20 cellular contexts compared by ENCODE assay signal in genomic region chr7:25662881-25663588, GRCh38.
DNase-seq lines count a peak whose midpoint lies in the region; ATAC-seq, FAIRE-seq and TF ChIP-seq lines count a peak whose summit lies in the region.
"Had no signal": no experiment of that assay in that cellular context is flagged by ENCODE, and none has a peak within 500 bp of the region (broad histone marks: within the 10 kb centered on the region; RNA-seq: fewer than 3 reads in every experiment).

No MANE protein-coding gene starts in this region.

- TF ChIP-seq EP300 in H1 (IDR thresholded peaks at IDR 0.05; ENCODE audit: borderline replicate concordance in 1 of 2, low read depth in 2 of 2, low read length in 2 of 2), result no peak

- no peaks in the 10 kb centered on the region for H3F3A ChIP-seq in GM23338 (replicated peaks; ENCODE audit: low read depth)

- no peak overlapping the region for H3K56ac ChIP-seq in H1 (replicated peaks; ENCODE audit: insufficient read length, low read depth, low read length)

- H3K27ac ChIP-seq in GM23338 (ENCODE audit: low read depth) (no peak overlapping the region), H1 (ENCODE audit: low read depth, low read length) (no peak overlapping the region), lower lobe of right lung (peak overlapping the region; percentile 14), gastrocnemius medialis (peak overlapping the region; percentile 65 to 89 (median 80)), OCI-LY7 (ENCODE audit: low read depth, low read length, poor library complexity, severe bottlenecking) (no peak overlapping the region)
- H3K27ac ChIP-seq: pancreas, PC-9 had no signal

- DNase-seq in GM23338 (ENCODE audit: low spot score) (no peak), H1 (ENCODE audit: low read depth in 1 of 2, low spot score in 2 of 2) (no peak), lower lobe of right lung (no peak), gastrocnemius medialis (peak; percentile 76), OCI-LY7 (ENCODE audit: low spot score) (no peak), SKM-1 (lab: John Stamatoyannopoulos, UW; ENCODE audit: unreplicated experiment) (no peak)
- DNase-seq in stimulated activated CD4-positive, alpha-beta T cell treated with anti-CD3 and anti-CD28 coated beads, Interleukin-2, amount 100 ng/mL, for 24 hours, result no peak
- DNase-seq: ACHN; activated CD4-positive, alpha-beta T cell treated with anti-CD3 and anti-CD28 coated beads for 4 hours; activated effector memory CD4-positive, alpha-beta T cell treated with Interleukin-2 at 50 U/mL for 16 hours; NCI-H1092 treated with DMSO at 0.1 percent for 48 hours; NCI-H526 treated with DMSO at 0.1 percent for 48 hours; pancreas; PC-9; small intestine; stimulated activated CD4-positive, alpha-beta T cell treated with anti-CD3 and anti-CD28 coated beads, Interleukin-4, amount 100 ng/mL, for 4 hours had no signal

- CTCF ChIA-PET in H1 (lab: Charles Lee; ENCODE audit: partially characterized antibody) (interaction anchor here (1.1 to 1.9 kb wide), 4 partner anchors 10 to 180 kb away, joined by 3 to 7 read pairs (median 3); no protein-coding TSS in a partner anchor), OCI-LY7 (lab: Charles Lee; ENCODE audit: unreplicated experiment) (no interaction called here)

- H4K8ac ChIP-seq in H1 (ENCODE audit: extremely low read depth, insufficient read depth, low read length), result no peak overlapping the region

- H2BK120ac ChIP-seq in H1 (replicated peaks; ENCODE audit: low read depth, low read length), result no peak overlapping the region

- H3K9me2 ChIP-seq in GM23338 (ENCODE audit: insufficient read depth), result no peaks in the 10 kb centered on the region
- H3K9me2 ChIP-seq in OCI-LY7 (ENCODE audit: insufficient read depth, low read length), result no peaks in the 10 kb centered on the region

- intact Hi-C loops in lower lobe of right lung (cut with DNase I), result no loop called here
- intact Hi-C loops in gastrocnemius medialis (cut with DNase I; ENCODE audit: low total_unique reads), result no loop called here
- intact Hi-C loops in OCI-LY7 (cut with micrococcal nuclease; ENCODE audit: unreplicated experiment), result no loop called here

- H4K20me1 ChIP-seq in GM23338 (replicated peaks; ENCODE audit: insufficient read depth) (no peaks in the 10 kb centered on the region), H1 (replicated peaks in 1 of 2; ENCODE audit: control insufficient read depth in 1 of 2, insufficient read depth in 2 of 2, low read length in 2 of 2) (peaks cover 0 to 1% of the 10 kb centered on the region in 2 experiments), OCI-LY7 (ENCODE audit: insufficient read depth, low read length) (no peaks in the 10 kb centered on the region)

- H3K27me3 Mint-ChIP-seq in GM23338 (ENCODE audit: insufficient read depth, low read depth, poor library complexity), result peaks cover 1% of the 10 kb centered on the region

- BruUV-seq in OCI-LY7 (replicated peaks; lab: Mats Ljungman, UMichigan), result no TSS peak

- H2BK15ac ChIP-seq in H1 (ENCODE audit: low read length), result no peak overlapping the region

- no peaks in the 10 kb centered on the region for H3K36me3 ChIP-seq in GM23338 (ENCODE audit: insufficient read depth)
- no peaks in the 10 kb centered on the region for H3K36me3 ChIP-seq in H1 (ENCODE audit: control insufficient read depth in 2 of 4, insufficient read depth in 4 of 4, low read length in 3 of 4)
- H3K36me3 ChIP-seq in lower lobe of right lung, result no peaks in the 10 kb centered on the region
- no peaks in the 10 kb centered on the region for H3K36me3 ChIP-seq in gastrocnemius medialis
- no peaks in the 10 kb centered on the region for H3K36me3 ChIP-seq in OCI-LY7 (ENCODE audit: insufficient read depth, low read length)
- H3K36me3 ChIP-seq: pancreas, thoracic aorta had no signal

- no peaks in the 10 kb centered on the region for H3K36me3 Mint-ChIP-seq in GM23338 (ENCODE audit: low read depth)

- no peak overlapping the region for H3K4ac ChIP-seq in H1 (replicated peaks; ENCODE audit: insufficient read length, low read depth, low read length)

- peaks cover 12% of the 10 kb centered on the region for H3K4me1 Mint-ChIP-seq in GM23338
- H3K4me1 Mint-ChIP-seq: central memory CD8-positive, alpha-beta T cell had no signal

- no peak overlapping the region for H3K14ac ChIP-seq in H1 (ENCODE audit: insufficient read length)

- H3K27me3 ChIP-seq in GM23338 (ENCODE audit: insufficient read depth) (no peaks in the 10 kb centered on the region), H1 (replicated peaks in 1 of 4; ENCODE audit: control insufficient read depth in 3 of 4, extremely low read depth in 1 of 4, insufficient read depth in 3 of 4, low read length in 3 of 4) (no peaks in the 10 kb centered on the region), lower lobe of right lung (ENCODE audit: low read depth) (no peaks in the 10 kb centered on the region), gastrocnemius medialis (no peaks in the 10 kb centered on the region)
- H3K27me3 ChIP-seq: pancreas had no signal

- H3K4me3 Mint-ChIP-seq in GM23338, result no peak overlapping the region
- H3K4me3 Mint-ChIP-seq: central memory CD8-positive, alpha-beta T cell had no signal

- no peaks in the 10 kb centered on the region for H3K9me3 ChIP-seq in H1 (ENCODE audit: insufficient read depth in 2 of 2, low read depth in 1 of 2, low read length in 1 of 2)
- no peaks in the 10 kb centered on the region for H3K9me3 ChIP-seq in lower lobe of right lung
- no peaks in the 10 kb centered on the region for H3K9me3 ChIP-seq in gastrocnemius medialis
- H3K9me3 ChIP-seq in OCI-LY7 (ENCODE audit: low read length), result no peaks in the 10 kb centered on the region
- H3K9me3 ChIP-seq: pancreas, thoracic aorta had no signal

- H2BK5ac ChIP-seq in H1 (ENCODE audit: low read depth, low read length), result no peak overlapping the region

- no peak for ATAC-seq in GM23338
- ATAC-seq in lower lobe of right lung, result no peak
- peak; percentile 86 to 90 for ATAC-seq in gastrocnemius medialis
- ATAC-seq in HG02938 (IDR thresholded peaks at IDR 0.05; ENCODE audit: unreplicated experiment), result no peak
- ATAC-seq: SK-N-SH treated with all-trans-retinoic acid at 6 μM for 48 hours had no signal

- no peak overlapping the region for H4K5ac ChIP-seq in H1 (ENCODE audit: insufficient read length, low read depth, low read length)

- H3K79me2 ChIP-seq in GM23338 (replicated peaks; ENCODE audit: insufficient read depth) (no peaks in the 10 kb centered on the region), H1 (ENCODE audit: control insufficient read depth in 1 of 2, insufficient read depth in 2 of 2, low read length in 2 of 2) (no peaks in the 10 kb centered on the region), OCI-LY7 (ENCODE audit: insufficient read depth, low read depth, low read length) (no peaks in the 10 kb centered on the region)

- no peaks in the 10 kb centered on the region for H3K23me2 ChIP-seq in H1 (ENCODE audit: low read depth, low read length)

- no peak overlapping the region for H2BK12ac ChIP-seq in H1 (ENCODE audit: low read depth, low read length)

- no peak overlapping the region for H3K27ac Mint-ChIP-seq in GM23338

- no peak overlapping the region for H2AK5ac ChIP-seq in H1 (ENCODE audit: low read depth, low read length)

- no peak overlapping the region for H2BK20ac ChIP-seq in H1 (ENCODE audit: low read length)

- H3K4me3 ChIP-seq in GM23338 (no peak overlapping the region), H1 (ENCODE audit: extremely low read depth in 1 of 4, insufficient read depth in 2 of 4, low read depth in 3 of 4, low read length in 4 of 4) (no peak overlapping the region), lower lobe of right lung (no peak overlapping the region), gastrocnemius medialis (peak overlapping the region in 1 of 4 donors; percentile 12), OCI-LY7 (ENCODE audit: low read depth, low read length, poor library complexity, severe bottlenecking) (no peak overlapping the region)
- H3K4me3 ChIP-seq: pancreas, PC-9, thoracic aorta had no signal

- no peak overlapping the region for H3K4me2 ChIP-seq in GM23338
- no peak overlapping the region for H3K4me2 ChIP-seq in H1 (ENCODE audit: insufficient read depth in 1 of 2, low read depth in 2 of 2, low read length in 2 of 2)
- H3K4me2 ChIP-seq in OCI-LY7 (ENCODE audit: low read length), result no peak overlapping the region
- H3K4me2 ChIP-seq: PC-9 had no signal

- POLR2A ChIA-PET in H1 (lab: Charles Lee; ENCODE audit: partially characterized antibody) (no interaction called here), OCI-LY7 (lab: Charles Lee) (interaction anchor here (0.7 kb wide), 1 partner anchor 24 kb away, joined by 3 read pairs; no protein-coding TSS in a partner anchor)

- peak overlapping the region; percentile 61; the same call in 1 of the 2 replicates for H2AFZ ChIP-seq in GM23338
- H2AFZ ChIP-seq in H1 (ENCODE audit: low read length), result peak overlapping the region; percentile 67; the same call in 1 of the 2 replicates
- H2AFZ ChIP-seq in OCI-LY7 (ENCODE audit: low read length), result no peak overlapping the region
- H2AFZ ChIP-seq: PC-9 had no signal

- FAIRE-seq in H1 (lab: Jason Lieb, UNC), result no peak
- FAIRE-seq: pancreas, small intestine had no signal

- no peak overlapping the region for H3K9ac ChIP-seq in H1 (replicated peaks in 1 of 4; ENCODE audit: extremely low read depth in 1 of 4, low read depth in 3 of 4, low read length in 3 of 4)

- H4K91ac ChIP-seq in H1 (replicated peaks; ENCODE audit: insufficient read length, low read length), result no peak overlapping the region

- TF ChIP-seq RAD21 in H1 (IDR thresholded peaks at IDR 0.05 in 1 of 2, conservative IDR thresholded peaks at IDR 0.05 in 1 of 2; ENCODE audit: low read depth in 2 of 2, low read length in 2 of 2), result no peak

- no peaks in the 10 kb centered on the region for H3K4me1 ChIP-seq in GM23338 (ENCODE audit: insufficient read depth)
- H3K4me1 ChIP-seq in H1 (replicated peaks in 1 of 4; ENCODE audit: control insufficient read depth in 3 of 4, insufficient read depth in 4 of 4, low read length in 3 of 4), result no peaks in the 10 kb centered on the region
- no peaks in the 10 kb centered on the region for H3K4me1 ChIP-seq in lower lobe of right lung
- peaks cover 34 to 62% of the 10 kb centered on the region in 2 donors for H3K4me1 ChIP-seq in gastrocnemius medialis
- no peaks in the 10 kb centered on the region for H3K4me1 ChIP-seq in OCI-LY7 (ENCODE audit: insufficient read depth, low read length, poor library complexity, severe bottlenecking)

- H3K18ac ChIP-seq in H1 (ENCODE audit: extremely low read depth, low read length), result no peak overlapping the region

- no peaks in the 10 kb centered on the region for H3K79me1 ChIP-seq in H1 (ENCODE audit: low read depth, low read length)

- WGBS in H1 (ENCODE audit: extremely low coverage in 1 of 2, insufficient coverage in 1 of 2, insufficient read length in 1 of 2, insufficient replicate concordance in 2 of 2, low coverage in 1 of 2, low lambda C conversion rate in 2 of 2, missing lambda C conversion rate in 1 of 2), 2 experiments, result 80% methylated on average over 8 of the region's 8 CpGs; no CpG with 5 or more reads in 1 of the 2 experiments

- in situ Hi-C loops in gastrocnemius medialis (cut with MboI; ENCODE audit: low sequenced_read_pairs in 4 of 4), result loop anchor here in 1 of 4 donors (5.0 kb wide), 1 partner anchor 179 kb away; no protein-coding TSS in a partner anchor

- H3K23ac ChIP-seq in H1 (ENCODE audit: insufficient read length), result no peak overlapping the region

- H3K9me3 Mint-ChIP-seq in GM23338, result no peaks in the 10 kb centered on the region
- H3K9me3 Mint-ChIP-seq: central memory CD8-positive, alpha-beta T cell had no signal

- TF ChIP-seq POLR2A in H1 (IDR thresholded peaks at IDR 0.05; ENCODE audit: control extremely low read depth in 1 of 2, low read depth in 2 of 2, low read length in 2 of 2) (no peak), gastrocnemius medialis (IDR thresholded peaks at IDR 0.05) (no peak)

- TF ChIP-seq CTCF in GM23338 (conservative IDR thresholded peaks at IDR 0.05; ENCODE audit: low read depth in 2 of 2), result no peak
- TF ChIP-seq CTCF in H1 (IDR thresholded peaks at IDR 0.05; ENCODE audit: control extremely low read depth in 1 of 3, insufficient read depth in 1 of 3, low read depth in 1 of 3, low read length in 3 of 3), result no peak
- TF ChIP-seq CTCF in lower lobe of right lung (IDR thresholded peaks at IDR 0.05), result no peak
- no peak for TF ChIP-seq CTCF in gastrocnemius medialis (IDR thresholded peaks at IDR 0.05 in 4 of 5, conservative IDR thresholded peaks at IDR 0.05 in 1 of 5)
- TF ChIP-seq CTCF in OCI-LY7 (conservative IDR thresholded peaks at IDR 0.05; ENCODE audit: low read length), result no peak

Comparison
In these comparisons a context has a peak if more than half of its experiments do, and no peak if none do; other contexts are left out.
1. ATAC-seq: peak in gastrocnemius medialis (2 of 2); none in GM23338 (single experiment), lower lobe of right lung (0 of 2) and HG02938 (single experiment).
2. DNase-seq: peak in gastrocnemius medialis (2 of 2); none in GM23338 (single experiment), H1 (0 of 2), lower lobe of right lung (single experiment), stimulated activated CD4-positive, alpha-beta T cell treated with anti-CD3 and anti-CD28 coated beads, Interleukin-2, amount 100 ng/mL, for 24 hours (0 of 2), OCI-LY7 (single experiment) and SKM-1 (single experiment).
3. H3K27ac ChIP-seq: peak in lower lobe of right lung (single experiment) and gastrocnemius medialis (4 of 4); none in GM23338 (single experiment), H1 (single experiment) and OCI-LY7 (single experiment).